In genomic region chr2:197838036-197838435, GRCh38 we compare ENCODE assay signal across 1 cellular context.
TF ChIP-seq lines count a peak whose summit lies in the region.

No MANE protein-coding gene starts in this region.

TF ChIP-seq in IMR-90, 13 proteins besides CTCF, POLR2A, EP300 and RAD21 (continued from another document):
- no peak for TF ChIP-seq MAZ (IDR thresholded peaks at IDR 0.05; ENCODE audit: borderline replicate concordance, low read depth, low read length)
- TF ChIP-seq BHLHE40 (IDR thresholded peaks at IDR 0.05; ENCODE audit: low read depth, low read length) = no peak
- TF ChIP-seq CEBPB (IDR thresholded peaks at IDR 0.05; ENCODE audit: low read depth, low read length) = no peak
- no peak for TF ChIP-seq FOS (IDR thresholded peaks at IDR 0.05; ENCODE audit: low read depth, low read length)
- TF ChIP-seq USF2 (IDR thresholded peaks at IDR 0.05; ENCODE audit: low read depth, low read length) = no peak
- TF ChIP-seq RFX5 (IDR thresholded peaks at IDR 0.05; ENCODE audit: low read depth, low read length) = no peak
- TF ChIP-seq CHD1 (IDR thresholded peaks at IDR 0.05; ENCODE audit: low read depth, low read length) = no peak
- no peak for TF ChIP-seq NFE2L2 (IDR thresholded peaks at IDR 0.05; ENCODE audit: low read depth, low read length)
- TF ChIP-seq RCOR1 (IDR thresholded peaks at IDR 0.05; ENCODE audit: insufficient replicate concordance, low read length) = no peak
- no peak for TF ChIP-seq SMC3 (IDR thresholded peaks at IDR 0.05; ENCODE audit: low read depth, low read length)
